Comparison of ENCODE assay signal across 16 cellular contexts in genomic region chr18:58452392-58453166, GRCh38.
A peak's percentile ranks its signal among the peaks of the same experiment; 100 is the strongest.
DNase-seq lines count a peak whose midpoint lies in the region; ATAC-seq, FAIRE-seq and TF ChIP-seq lines count a peak whose summit lies in the region.
"Had no signal": no experiment of that assay in that cellular context is flagged by ENCODE, and none has a peak within 500 bp of the region (broad histone marks: within the 10 kb centered on the region; RNA-seq: fewer than 3 reads in every experiment).

No MANE protein-coding gene starts in this region.

- no peak for TF ChIP-seq EP300 in HepG2 (IDR thresholded peaks at IDR 0.05; ENCODE audit: low read depth in 2 of 2, low read length in 2 of 2)
- TF ChIP-seq EP300 in HepG2 (CRISPR knock-in tag; IDR thresholded peaks at IDR 0.05; ENCODE audit: borderline replicate concordance) = no peak

- TF ChIP-seq CTCF in AG09309 (IDR thresholded peaks at IDR 0.05; ENCODE audit: control insufficient read depth, insufficient read depth, low read depth, low read length, missing control alignments) (peak; percentile 20), choroid plexus epithelial cell (conservative IDR thresholded peaks at IDR 0.05; ENCODE audit: low read depth, low read length) (peak; percentile 12), HepG2 (CRISPR knock-in tag; IDR thresholded peaks at IDR 0.05) (no peak; the same call in 1 of the 2 replicates), GM10248 (IDR thresholded peaks at IDR 0.05; ENCODE audit: control extremely low read depth, extremely low read depth, low read depth, missing control alignments) (no peak), D721Med (IDR thresholded peaks at IDR 0.05; ENCODE audit: insufficient read depth, missing control alignments) (no peak)

- no peak for ATAC-seq in HepG2
- no peak for ATAC-seq in GM19463 (IDR thresholded peaks at IDR 0.05; ENCODE audit: unreplicated experiment)
- ATAC-seq in GM21381 (IDR thresholded peaks at IDR 0.05; ENCODE audit: unreplicated experiment) = no peak
- ATAC-seq: Panc1, T-cell had no signal

- no peak overlapping the region for H2AFZ ChIP-seq in HepG2 (ENCODE audit: low read length)

- TF ChIP-seq RAD21 in HepG2 (CRISPR knock-in tag; IDR thresholded peaks at IDR 0.05) = no peak

- no peaks in the 10 kb centered on the region for H3K36me3 ChIP-seq in HepG2 (replicated peaks in 1 of 2; ENCODE audit: control insufficient read depth in 1 of 2, insufficient read depth in 2 of 2, low read length in 2 of 2)

- FAIRE-seq in HepG2 (lab: Jason Lieb, UNC) = no peak
- no peak for FAIRE-seq in D721Med (lab: Jason Lieb, UNC)

- H3K4me2 ChIP-seq in HepG2 (ENCODE audit: low read depth, low read length) = no peak overlapping the region
- H3K4me2 ChIP-seq: SK-N-SH had no signal

- H3K27me3 ChIP-seq in HepG2 (ENCODE audit: control insufficient read depth in 1 of 2, insufficient read depth in 2 of 2, low read length in 2 of 2) = no peaks in the 10 kb centered on the region

- 93% methylated on average over 11 of the region's 11 CpGs for WGBS in HepG2 (ENCODE audit: low lambda C conversion rate)

- CTCF ChIA-PET in HepG2 (lab: Yijun Ruan, JAX; ENCODE audit: low intra/inter-chr PET ratio, low total read pairs) = no interaction called here
- CTCF ChIA-PET in GM10248 (lab: Yijun Ruan, JAX) = no interaction called here

- H3K9ac ChIP-seq in HepG2 (ENCODE audit: insufficient read depth, low read depth, low read length) = no peak overlapping the region
- H3K9ac ChIP-seq: SK-N-SH had no signal

- peaks cover 65% of the 10 kb centered on the region for H3K4me1 ChIP-seq in HepG2 (ENCODE audit: insufficient read depth, low read length)

- H3K4me3 ChIP-seq in AG09309 (ENCODE audit: control insufficient read depth, low read depth, low read length) (no peak overlapping the region), choroid plexus epithelial cell (ENCODE audit: low read depth, low read length) (no peak overlapping the region), HepG2 (replicated peaks in 1 of 3; ENCODE audit: insufficient read depth in 1 of 3, low read depth in 2 of 3, low read length in 3 of 3) (no peak overlapping the region)

- no peak for DNase-seq in AG09309 (ENCODE audit: low read depth)
- peak; percentile 27 for DNase-seq in LHCN-M2 (ENCODE audit: low read depth)
- DNase-seq in choroid plexus epithelial cell (ENCODE audit: low read depth) = no peak
- DNase-seq in HepG2 (ENCODE audit: low spot score) = no peak
- no peak for DNase-seq in GM10248 (ENCODE audit: extremely low spot score)
- DNase-seq in D721Med (ENCODE audit: insufficient read length, low spot score) = no peak
- DNase-seq: ACHN, COR-L47, NCI-H187, NCI-H774, Right ventricle myocardium superior, SK-N-SH, T-cell had no signal

- no peaks in the 10 kb centered on the region for H4K20me1 ChIP-seq in HepG2 (ENCODE audit: insufficient read depth, low read length)

- no peak for TF ChIP-seq POLR2A in HepG2 (IDR thresholded peaks at IDR 0.05; ENCODE audit: insufficient read depth in 1 of 2, low read depth in 2 of 2, low read length in 2 of 2)

- in situ Hi-C loops in HepG2 (cut with HindIII; ENCODE audit: extremely low pct_ligation_motif_present, low pct_unique_long_range_greater_than_20kb) = loop anchor here (5.0 kb wide), 1 partner anchor 35 kb away; no protein-coding TSS in a partner anchor

- H3K79me2 ChIP-seq in HepG2 (ENCODE audit: insufficient read depth, low read length) = no peaks in the 10 kb centered on the region

- intact Hi-C loops in HepG2 (cut with micrococcal nuclease; ENCODE audit: unreplicated experiment) = loop anchor here (10.0 kb wide), 1 partner anchor 48 kb away; no protein-coding TSS in a partner anchor

- BruUV-seq in HepG2 (replicated peaks; lab: Mats Ljungman, UMichigan) = no TSS peak

- H3K27ac ChIP-seq in HepG2 (ENCODE audit: extremely low read length, insufficient read depth, low read length) = no peak overlapping the region

- POLR2A ChIA-PET in HepG2 (lab: Yijun Ruan, JAX) (no interaction called here), GM10248 (lab: Yijun Ruan, JAX) (no interaction called here)

- no peaks in the 10 kb centered on the region for H3K9me3 ChIP-seq in HepG2 (ENCODE audit: low read length)
- H3K9me3 ChIP-seq: SK-N-SH had no signal

TF ChIP-seq in HepG2, 621 proteins besides CTCF, POLR2A, EP300 and RAD21:
- TF ChIP-seq MED13 (CRISPR knock-in tag; IDR thresholded peaks at IDR 0.05) (no peak), E2F5 (CRISPR knock-in tag; conservative IDR thresholded peaks at IDR 0.05) (no peak), ZNF136 (CRISPR knock-in tag; IDR thresholded peaks at IDR 0.05; ENCODE audit: low read depth) (no peak), PBX3 (CRISPR knock-in tag; IDR thresholded peaks at IDR 0.05; ENCODE audit: borderline replicate concordance) (no peak), STAG1 (CRISPR knock-in tag; IDR thresholded peaks at IDR 0.05) (peak; percentile 20; the same call in 1 of the 2 replicates), ZNF737 (CRISPR knock-in tag; IDR thresholded peaks at IDR 0.05; ENCODE audit: borderline replicate concordance) (no peak), RFXANK (CRISPR knock-in tag; IDR thresholded peaks at IDR 0.05) (no peak), ZNF790 (CRISPR knock-in tag; IDR thresholded peaks at IDR 0.05; ENCODE audit: borderline replicate concordance) (no peak)
TF ChIP-seq in HepG2: peak in this region for 1.

Comparison
In these comparisons a context has a peak if more than half of its experiments do, and no peak if none do; other contexts are left out.
1. CTCF ChIP-seq: peak in AG09309 (single experiment) and choroid plexus epithelial cell (single experiment); none in HepG2 (single experiment), GM10248 (single experiment) and D721Med (single experiment).